ENCODE assay signal across 32 cellular contexts in genomic region chr10:51983481-51983880, GRCh38.
"Had no signal": no experiment of that assay in that cellular context is flagged by ENCODE, and none has a peak within 500 bp of the region (broad histone marks: within the 10 kb centered on the region; RNA-seq: fewer than 3 reads in every experiment).

No MANE protein-coding gene starts in this region.

- H2AFZ ChIP-seq: PC-9 had no signal

- H3K27me3 ChIP-seq: ascending aorta had no signal

- H3K4me2 ChIP-seq: PC-9 had no signal

- H3K4me3 ChIP-seq: ascending aorta, PC-9 had no signal

- H3K27ac ChIP-seq: ascending aorta, PC-9, RWPE1, VCaP had no signal

- H3K9me3 ChIP-seq: ascending aorta had no signal

- H3K36me3 ChIP-seq: ascending aorta had no signal

- DNase-seq: activated CD4-positive, alpha-beta memory T cell treated with anti-CD3 and anti-CD28 coated beads, Interleukin-2, amount 10 ng/mL, durations not matched to agents 7 days and 5 days; activated CD4-positive, alpha-beta T cell treated with anti-CD3 and anti-CD28 coated beads for 1 hour; activated CD4-positive, alpha-beta T cell treated with anti-CD3 and anti-CD28 coated beads for 48 hours; activated CD4-positive, CD25-positive, alpha-beta regulatory T cell; activated gamma-delta T cell; activated naive CD4-positive, alpha-beta T cell treated with Interleukin-2 at 50 U/mL for 16 hours; activated naive CD8-positive, alpha-beta T cell treated with anti-CD3 and anti-CD28 coated beads, Interleukin-2, amount 10 ng/mL, durations not matched to agents 7 days and 5 days; activated T-cell treated with anti-CD3 and anti-CD28 coated beads, Interleukin-2, amount 50 U/mL, for 1 hour; amygdala; caudate nucleus; Karpas-422; KBM-7; NCI-H1105; NCI-H1417 treated with DMSO at 0.1 percent for 48 hours; NCI-H187 treated with DMSO at 0.1 percent for 48 hours; NCI-H2081; NCI-H2171 treated with DMSO at 0.1 percent for 48 hours; NCI-H2227 treated with DMSO at 0.1 percent for 48 hours; NCI-H446; NCI-H510A treated with DMSO at 0.1 percent for 48 hours; NCI-H526 treated with DMSO at 0.1 percent for 48 hours; NCI-H82; NK-92 treated with Interleukin-12 subunit alpha and Interleukin-12 subunit beta, amount 100 ng/mL, for 24 hours; PC-9; SW 1271; T-helper 1 cell; T-helper 2 cell; T-helper 9 cell had no signal

- FAIRE-seq: RCC 7860 had no signal
